1 cellular context compared by ENCODE assay signal in genomic region chr6:7542065-7542877, GRCh38.
TF ChIP-seq lines count a peak whose summit lies in the region.

No MANE protein-coding gene starts in this region.

TF ChIP-seq in HepG2, 621 proteins besides CTCF, POLR2A, EP300 and RAD21 (continued from another document and continues in another):
- TF ChIP-seq MLXIP (CRISPR knock-in tag; IDR thresholded peaks at IDR 0.05; ENCODE audit: borderline replicate concordance) (no peak), AKAP8 (CRISPR knock-in tag; IDR thresholded peaks at IDR 0.05) (no peak), PCBP1 (IDR thresholded peaks at IDR 0.05; ENCODE audit: borderline replicate concordance, low read depth, low read length) (no peak), ZC3H4 (CRISPR knock-in tag; IDR thresholded peaks at IDR 0.05; ENCODE audit: borderline replicate concordance) (no peak), ERF (CRISPR knock-in tag; IDR thresholded peaks at IDR 0.05) (no peak; the same call in 1 of the 2 replicates), DZIP1 (CRISPR knock-in tag; IDR thresholded peaks at IDR 0.05) (no peak), MLLT10 (CRISPR knock-in tag; IDR thresholded peaks at IDR 0.05) (no peak), CHD2 (IDR thresholded peaks at IDR 0.05; ENCODE audit: low read depth, low read length) (no peak), RFX5 (IDR thresholded peaks at IDR 0.05; ENCODE audit: low read depth, low read length) (no peak), NFATC3 (CRISPR knock-in tag; IDR thresholded peaks at IDR 0.05) (no peak), ZNF674 (CRISPR knock-in tag; IDR thresholded peaks at IDR 0.05; ENCODE audit: low read depth) (peak; percentile 81; the same call in 1 of the 2 replicates), ZBTB14 (CRISPR knock-in tag; IDR thresholded peaks at IDR 0.05) (no peak), ZNF136 (CRISPR knock-in tag; IDR thresholded peaks at IDR 0.05; ENCODE audit: low read depth) (no peak), ZNF264 (CRISPR knock-in tag; IDR thresholded peaks at IDR 0.05) (no peak), ZNF543 (CRISPR knock-in tag; IDR thresholded peaks at IDR 0.05) (no peak; the same call in 1 of the 2 replicates), KAT7 (CRISPR knock-in tag; IDR thresholded peaks at IDR 0.05; ENCODE audit: borderline replicate concordance) (0 out of 2 replicates have a peak, but pooled peaks have one; percentile 63), NFE2 (CRISPR knock-in tag; IDR thresholded peaks at IDR 0.05) (no peak), ZBTB25 (CRISPR knock-in tag; IDR thresholded peaks at IDR 0.05) (peak; percentile 28; the same call in 1 of the 2 replicates), TERF1 (CRISPR knock-in tag; IDR thresholded peaks at IDR 0.05) (0 out of 2 replicates have a peak, but pooled peaks have one; percentile 73), ZNF253 (CRISPR knock-in tag; IDR thresholded peaks at IDR 0.05; ENCODE audit: borderline replicate concordance) (no peak), AGO1 (IDR thresholded peaks at IDR 0.05; ENCODE audit: low read depth, low read length, poor library complexity, severe bottlenecking) (peak; percentile 80), ZSCAN20 (CRISPR knock-in tag; IDR thresholded peaks at IDR 0.05; ENCODE audit: borderline replicate concordance) (no peak), RNF2 (conservative IDR thresholded peaks at IDR 0.05; ENCODE audit: low read depth) (0 out of 2 replicates have a peak, but pooled peaks have one; percentile 11), ZNF24 (IDR thresholded peaks at IDR 0.05) (no peak), HOXD1 (CRISPR knock-in tag; IDR thresholded peaks at IDR 0.05) (no peak), ZNF451 (CRISPR knock-in tag; IDR thresholded peaks at IDR 0.05) (no peak), SKIL (CRISPR knock-in tag; IDR thresholded peaks at IDR 0.05; ENCODE audit: borderline replicate concordance) (peak; percentile 24; the same call in 1 of the 2 replicates), FLYWCH1 (CRISPR knock-in tag; IDR thresholded peaks at IDR 0.05) (no peak), ZNF782 (CRISPR knock-in tag; IDR thresholded peaks at IDR 0.05; ENCODE audit: borderline replicate concordance) (peak; percentile 68; the same call in 1 of the 2 replicates), TCF12 (IDR thresholded peaks at IDR 0.05) (no peak), TCF12 (CRISPR knock-in tag; IDR thresholded peaks at IDR 0.05) (no peak), NRL (CRISPR knock-in tag; IDR thresholded peaks at IDR 0.05; ENCODE audit: borderline replicate concordance) (no peak; the same call in none of the 2 replicates), MYPOP (CRISPR knock-in tag; IDR thresholded peaks at IDR 0.05) (no peak), ZBTB39 (CRISPR knock-in tag; IDR thresholded peaks at IDR 0.05) (no peak), ZSCAN25 (CRISPR knock-in tag; IDR thresholded peaks at IDR 0.05) (no peak; the same call in 1 of the 2 replicates), TOPORS (CRISPR knock-in tag; IDR thresholded peaks at IDR 0.05) (no peak), NFIB (CRISPR knock-in tag; IDR thresholded peaks at IDR 0.05; ENCODE audit: borderline replicate concordance) (peak; percentile 79; the same call in 1 of the 2 replicates), MTERF4 (CRISPR knock-in tag; IDR thresholded peaks at IDR 0.05) (no peak), ZMAT3 (CRISPR knock-in tag; conservative IDR thresholded peaks at IDR 0.05) (peak; percentile 49; the same call in 1 of the 2 replicates), ZKSCAN5 (CRISPR knock-in tag; IDR thresholded peaks at IDR 0.05) (no peak), HNF4G (IDR thresholded peaks at IDR 0.05; ENCODE audit: borderline replicate concordance, low read depth, low read length) (no peak), HNF4G (CRISPR knock-in tag; IDR thresholded peaks at IDR 0.05; ENCODE audit: borderline replicate concordance, low read depth) (no peak; the same call in 1 of the 2 replicates), SP1 (IDR thresholded peaks at IDR 0.05) (no peak), SP1 (CRISPR knock-in tag; IDR thresholded peaks at IDR 0.05) (no peak), ZNF530 (CRISPR knock-in tag; IDR thresholded peaks at IDR 0.05; ENCODE audit: low read depth) (no peak), CCDC6 (CRISPR knock-in tag; IDR thresholded peaks at IDR 0.05) (no peak), PHF5A (CRISPR knock-in tag; IDR thresholded peaks at IDR 0.05; ENCODE audit: low read depth, unreplicated experiment) (no peak), MEF2D (CRISPR knock-in tag; IDR thresholded peaks at IDR 0.05) (0 out of 2 replicates have a peak, but pooled peaks have one; percentile 26), ZBTB7A (CRISPR knock-in tag; IDR thresholded peaks at IDR 0.05) (0 out of 2 replicates have a peak, but pooled peaks have one; percentile 10), SMARCC2 (IDR thresholded peaks at IDR 0.05) (no peak), HES4 (CRISPR knock-in tag; IDR thresholded peaks at IDR 0.05; ENCODE audit: borderline replicate concordance) (no peak)
